23 cellular contexts compared by ENCODE assay signal in the genomic region with DNA sequence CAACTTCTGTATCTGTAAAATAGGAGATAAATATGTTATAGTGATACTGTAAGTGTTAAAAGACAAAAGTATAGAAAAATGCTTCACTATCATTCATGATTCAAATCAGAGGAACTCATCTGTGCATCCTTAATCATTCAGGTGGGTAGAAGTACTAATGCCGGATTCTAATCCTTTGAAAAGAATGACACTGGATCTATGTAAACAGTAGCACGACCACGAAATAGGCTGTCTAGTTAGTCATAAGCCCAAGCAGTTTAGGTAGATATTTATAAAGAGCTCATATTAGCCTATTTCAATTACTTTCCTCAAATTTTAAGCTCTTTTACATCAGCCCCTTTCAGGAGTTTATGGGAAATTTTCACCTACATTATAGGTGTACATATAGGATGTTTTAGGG.
A peak's percentile ranks its signal among the peaks of the same experiment; 100 is the strongest.
DNase-seq lines count a peak whose midpoint lies in the region; ATAC-seq, FAIRE-seq and TF ChIP-seq lines count a peak whose summit lies in the region.
"Had no signal": no experiment of that assay in that cellular context is flagged by ENCODE, and none has a peak within 500 bp of the region (broad histone marks: within the 10 kb centered on the region; RNA-seq: fewer than 3 reads in every experiment).

No MANE protein-coding gene starts in this region.

- H3K9ac ChIP-seq in HepG2 (ENCODE audit: insufficient read depth, low read depth, low read length), result no peak overlapping the region

- DNase-seq in NCI-H146 (lab: John Stamatoyannopoulos, UW), result peak; percentile 34
- no peak for DNase-seq in NCI-H146 treated with DMSO at 0.1 percent for 48 hours (lab: John Stamatoyannopoulos, UW; ENCODE audit: unreplicated experiment)
- peak; percentile 15 for DNase-seq in HepG2 (ENCODE audit: low spot score)
- no peak for DNase-seq in right lobe of liver
- peak; percentile 57 for DNase-seq in bronchial epithelial cell (ENCODE audit: low read depth)
- peak; percentile 41 for DNase-seq in renal cortical epithelial cell (ENCODE audit: low read depth)
- no peak for DNase-seq in MV-4-11 (lab: John Stamatoyannopoulos, UW)
- DNase-seq: AML-193; Caco-2; CD4-positive, alpha-beta T cell; DMS79 treated with DMSO at 0.1 percent for 48 hours; GF-D8; GOT3; H7; HFFc6; IMR-90 had no signal

- no peak overlapping the region for H3K4me2 ChIP-seq in HepG2 (ENCODE audit: low read depth, low read length)
- H3K4me2 ChIP-seq: A549 had no signal

- in situ Hi-C loops in HepG2 (cut with HindIII; ENCODE audit: extremely low pct_ligation_motif_present, low pct_unique_long_range_greater_than_20kb), result no loop called here

- no TSS peak for BruUV-seq in HepG2 (replicated peaks; lab: Mats Ljungman, UMichigan)

- H3K36me3 ChIP-seq in HepG2 (replicated peaks in 1 of 2; ENCODE audit: control insufficient read depth in 1 of 2, insufficient read depth in 2 of 2, low read length in 2 of 2), result no peaks in the 10 kb centered on the region
- no peaks in the 10 kb centered on the region for H3K36me3 ChIP-seq in right lobe of liver
- H3K36me3 ChIP-seq in bronchial epithelial cell (ENCODE audit: control insufficient read depth, insufficient read depth, low read length), result no peaks in the 10 kb centered on the region

- ATAC-seq in HepG2 (no peak), right lobe of liver (no peak), GM18861 (IDR thresholded peaks at IDR 0.05; ENCODE audit: unreplicated experiment) (no peak)
- ATAC-seq: A549, HCT116 had no signal

- no peak for TF ChIP-seq CTCF in HepG2 (CRISPR knock-in tag; IDR thresholded peaks at IDR 0.05)
- no peak for TF ChIP-seq CTCF in right lobe of liver (IDR thresholded peaks at IDR 0.05)
- no peak for TF ChIP-seq CTCF in bronchial epithelial cell (IDR thresholded peaks at IDR 0.05; ENCODE audit: insufficient read depth, low read length, severe bottlenecking)

- FAIRE-seq in HepG2 (lab: Jason Lieb, UNC) (no peak), bronchial epithelial cell (lab: Jason Lieb, UNC) (no peak)
- FAIRE-seq: A549, D721Med had no signal

- intact Hi-C loops in HepG2 (cut with micrococcal nuclease; ENCODE audit: unreplicated experiment) (no loop called here), right lobe of liver (cut with DNase I) (no loop called here)

- CTCF ChIA-PET in HepG2 (lab: Yijun Ruan, JAX; ENCODE audit: low intra/inter-chr PET ratio, low total read pairs), result no interaction called here

- H2AFZ ChIP-seq in HepG2 (ENCODE audit: low read length), result no peak overlapping the region

- no peak for TF ChIP-seq RAD21 in HepG2 (CRISPR knock-in tag; IDR thresholded peaks at IDR 0.05)

- H3K27me3 ChIP-seq in HepG2 (ENCODE audit: control insufficient read depth in 1 of 2, insufficient read depth in 2 of 2, low read length in 2 of 2) (no peaks in the 10 kb centered on the region), right lobe of liver (no peaks in the 10 kb centered on the region), bronchial epithelial cell (ENCODE audit: control insufficient read depth, insufficient read depth, low read length) (no peaks in the 10 kb centered on the region)

- no peak overlapping the region for H3K27ac ChIP-seq in HepG2 (ENCODE audit: extremely low read length, insufficient read depth, low read length)
- H3K27ac ChIP-seq in right lobe of liver, result no peak overlapping the region
- H3K27ac ChIP-seq: 22Rv1, A549, C4-2B, HL-60 had no signal

- H3K4me1 ChIP-seq in HepG2 (ENCODE audit: insufficient read depth, low read length) (peaks cover 15% of the 10 kb centered on the region), right lobe of liver (no peaks in the 10 kb centered on the region)
- H3K4me1 ChIP-seq: A549 had no signal

- POLR2A ChIA-PET in HepG2 (lab: Yijun Ruan, JAX), result no interaction called here

- no peak for TF ChIP-seq EP300 in HepG2 (IDR thresholded peaks at IDR 0.05; ENCODE audit: low read depth in 2 of 2, low read length in 2 of 2)
- TF ChIP-seq EP300 in HepG2 (CRISPR knock-in tag; IDR thresholded peaks at IDR 0.05; ENCODE audit: borderline replicate concordance), result no peak

- no peaks in the 10 kb centered on the region for H3K9me3 ChIP-seq in HepG2 (ENCODE audit: low read length)
- H3K9me3 ChIP-seq in right lobe of liver, result no peaks in the 10 kb centered on the region
- H3K9me3 ChIP-seq: A549, Caco-2 had no signal

- H4K20me1 ChIP-seq in HepG2 (ENCODE audit: insufficient read depth, low read length), result no peaks in the 10 kb centered on the region

- H3K4me3 ChIP-seq in HepG2 (replicated peaks in 1 of 3; ENCODE audit: insufficient read depth in 1 of 3, low read depth in 2 of 3, low read length in 3 of 3) (no peak overlapping the region), right lobe of liver (no peak overlapping the region), bronchial epithelial cell (ENCODE audit: low read depth, low read length) (no peak overlapping the region)
- H3K4me3 ChIP-seq: A549 had no signal

- no peaks in the 10 kb centered on the region for H3K79me2 ChIP-seq in HepG2 (ENCODE audit: insufficient read depth, low read length)

- TF ChIP-seq POLR2A in HepG2 (IDR thresholded peaks at IDR 0.05; ENCODE audit: insufficient read depth in 1 of 2, low read depth in 2 of 2, low read length in 2 of 2) (no peak), right lobe of liver (IDR thresholded peaks at IDR 0.05) (no peak)

- 1% methylated on average over 3 of the region's 3 CpGs for WGBS in HepG2 (ENCODE audit: low lambda C conversion rate)
- WGBS in right lobe of liver (ENCODE audit: insufficient coverage, low coverage, low lambda C conversion rate, missing lambda C conversion rate), result 34% methylated on average over 3 of the region's 3 CpGs

TF ChIP-seq in HepG2, 621 proteins besides CTCF, POLR2A, EP300 and RAD21 (continues in another document):
- TF ChIP-seq ATAD3A (CRISPR knock-in tag; IDR thresholded peaks at IDR 0.05) (no peak), ZBTB3 (CRISPR knock-in tag; IDR thresholded peaks at IDR 0.05; ENCODE audit: borderline replicate concordance, low read depth) (no peak), ZNF678 (CRISPR knock-in tag; IDR thresholded peaks at IDR 0.05) (no peak), BRCA1 (CRISPR knock-in tag; IDR thresholded peaks at IDR 0.05) (no peak), HNF4A (CRISPR knock-in tag; IDR thresholded peaks at IDR 0.05) (no peak), ETV5 (CRISPR knock-in tag; IDR thresholded peaks at IDR 0.05; ENCODE audit: borderline replicate concordance) (no peak), REL (CRISPR knock-in tag; conservative IDR thresholded peaks at IDR 0.05) (no peak), YEATS2 (CRISPR knock-in tag; IDR thresholded peaks at IDR 0.05; ENCODE audit: borderline replicate concordance) (no peak), SPEN (CRISPR knock-in tag; IDR thresholded peaks at IDR 0.05; ENCODE audit: low read depth) (no peak), ZNF569 (CRISPR knock-in tag; IDR thresholded peaks at IDR 0.05; ENCODE audit: borderline replicate concordance) (no peak), THAP11 (CRISPR knock-in tag; IDR thresholded peaks at IDR 0.05) (no peak), NR2F6 (IDR thresholded peaks at IDR 0.05) (no peak), NR2F6 (CRISPR knock-in tag; IDR thresholded peaks at IDR 0.05) (no peak), ZNF674 (CRISPR knock-in tag; IDR thresholded peaks at IDR 0.05; ENCODE audit: low read depth) (no peak), U2AF1 (optimal IDR thresholded peaks at IDR 0.05; ENCODE audit: low read depth, low read length) (no peak)
- TF ChIP-seq, protein P1, sequence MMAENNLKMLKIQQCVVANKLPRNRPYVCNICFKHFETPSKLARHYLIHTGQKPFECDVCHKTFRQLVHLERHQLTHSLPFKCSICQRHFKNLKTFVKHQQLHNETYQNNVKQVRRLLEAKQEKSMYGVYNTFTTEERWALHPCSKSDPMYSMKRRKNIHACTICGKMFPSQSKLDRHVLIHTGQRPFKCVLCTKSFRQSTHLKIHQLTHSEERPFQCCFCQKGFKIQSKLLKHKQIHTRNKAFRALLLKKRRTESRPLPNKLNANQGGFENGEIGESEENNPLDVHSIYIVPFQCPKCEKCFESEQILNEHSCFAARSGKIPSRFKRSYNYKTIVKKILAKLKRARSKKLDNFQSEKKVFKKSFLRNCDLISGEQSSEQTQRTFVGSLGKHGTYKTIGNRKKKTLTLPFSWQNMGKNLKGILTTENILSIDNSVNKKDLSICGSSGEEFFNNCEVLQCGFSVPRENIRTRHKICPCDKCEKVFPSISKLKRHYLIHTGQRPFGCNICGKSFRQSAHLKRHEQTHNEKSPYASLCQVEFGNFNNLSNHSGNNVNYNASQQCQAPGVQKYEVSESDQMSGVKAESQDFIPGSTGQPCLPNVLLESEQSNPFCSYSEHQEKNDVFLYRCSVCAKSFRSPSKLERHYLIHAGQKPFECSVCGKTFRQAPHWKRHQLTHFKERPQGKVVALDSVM (CRISPR knock-in tag; IDR thresholded peaks at IDR 0.05), result no peak
- TF ChIP-seq, protein P2, sequence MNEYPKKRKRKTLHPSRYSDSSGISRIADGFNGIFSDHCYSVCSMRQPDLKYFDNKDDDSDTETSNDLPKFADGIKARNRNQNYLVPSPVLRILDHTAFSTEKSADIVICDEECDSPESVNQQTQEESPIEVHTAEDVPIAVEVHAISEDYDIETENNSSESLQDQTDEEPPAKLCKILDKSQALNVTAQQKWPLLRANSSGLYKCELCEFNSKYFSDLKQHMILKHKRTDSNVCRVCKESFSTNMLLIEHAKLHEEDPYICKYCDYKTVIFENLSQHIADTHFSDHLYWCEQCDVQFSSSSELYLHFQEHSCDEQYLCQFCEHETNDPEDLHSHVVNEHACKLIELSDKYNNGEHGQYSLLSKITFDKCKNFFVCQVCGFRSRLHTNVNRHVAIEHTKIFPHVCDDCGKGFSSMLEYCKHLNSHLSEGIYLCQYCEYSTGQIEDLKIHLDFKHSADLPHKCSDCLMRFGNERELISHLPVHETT (CRISPR knock-in tag; conservative IDR thresholded peaks at IDR 0.05), result no peak
- TF ChIP-seq, protein P3, sequence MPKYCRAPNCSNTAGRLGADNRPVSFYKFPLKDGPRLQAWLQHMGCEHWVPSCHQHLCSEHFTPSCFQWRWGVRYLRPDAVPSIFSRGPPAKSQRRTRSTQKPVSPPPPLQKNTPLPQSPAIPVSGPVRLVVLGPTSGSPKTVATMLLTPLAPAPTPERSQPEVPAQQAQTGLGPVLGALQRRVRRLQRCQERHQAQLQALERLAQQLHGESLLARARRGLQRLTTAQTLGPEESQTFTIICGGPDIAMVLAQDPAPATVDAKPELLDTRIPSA (CRISPR knock-in tag; IDR thresholded peaks at IDR 0.05; ENCODE audit: borderline replicate concordance), result no peak

Comparison
In these comparisons a context has a peak if more than half of its experiments do, and no peak if none do; other contexts are left out.
1. DNase-seq: peak in NCI-H146 (single experiment), HepG2 (single experiment), bronchial epithelial cell (single experiment) and renal cortical epithelial cell (single experiment); none in NCI-H146 treated with DMSO at 0.1 percent for 48 hours (single experiment), right lobe of liver (0 of 3) and MV-4-11 (single experiment).